In the genomic region with DNA sequence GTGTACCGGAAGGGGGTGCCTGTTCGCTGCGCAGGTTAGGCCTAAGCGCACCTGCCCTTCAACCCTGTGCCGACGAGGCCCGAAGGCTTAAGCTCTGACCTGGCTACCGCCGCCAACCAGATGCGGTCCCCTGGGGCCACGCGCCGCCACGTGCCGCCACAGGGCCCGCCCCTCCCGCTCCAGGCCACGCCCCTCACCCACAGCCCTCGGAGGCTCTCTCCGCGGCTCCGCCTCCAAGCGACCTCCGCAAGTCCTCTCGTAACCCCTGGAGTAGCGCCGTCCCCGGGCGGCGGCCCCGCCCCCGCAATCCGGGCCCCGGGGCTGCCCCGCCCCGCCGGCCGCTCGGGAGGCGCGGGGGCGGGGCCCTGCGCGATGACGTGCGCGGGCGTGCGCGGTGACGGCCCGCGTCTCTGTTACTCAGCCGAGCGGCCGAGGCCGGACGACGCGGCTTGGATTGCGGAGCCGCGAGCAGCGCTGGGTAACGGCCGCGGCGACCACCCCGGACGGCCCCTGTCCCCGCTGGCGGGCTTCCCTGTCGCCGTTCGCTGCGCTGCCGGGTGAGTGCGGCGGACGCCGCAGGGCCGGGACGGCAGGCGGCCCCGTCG, we compare ENCODE assay signal across 8 cellular contexts. TPM values are rescaled to one million over a fixed set of nuclear protein-coding genes. Genes with fewer than 3 reads are reported as not detected.
A peak's percentile ranks its signal among the peaks of the same experiment; 100 is the strongest.
DNase-seq lines count a peak whose midpoint lies in the region; ATAC-seq and TF ChIP-seq lines count a peak whose summit lies in the region.

A gene (plus strand): TSS at position 413 of the 605 bp plus-strand sequence. CDS start 94,984 bp downstream, outside the sequence.

- peak within 1 kb of the TSS; percentile 81 for H3K4me3 Mint-ChIP-seq in progenitor cell of endocrine pancreas (ENCODE audit: low read depth)

- H3K36me3 Mint-ChIP-seq in progenitor cell of endocrine pancreas (ENCODE audit: insufficient read depth): no peaks in the 10 kb centered on the region

- ATAC-seq in HG02870 (IDR thresholded peaks at IDR 0.05; ENCODE audit: unreplicated experiment) (peak; percentile 75), left cardiac atrium (peak; percentile 97 to 98), upper lobe of right lung (peak; percentile 97)

- in situ Hi-C loops in GM13977 (cut with MboI; ENCODE audit: low pct_unique_long_range_greater_than_20kb, low sequenced_read_pairs, unreplicated experiment): no loop called here

- H3K27me3 Mint-ChIP-seq in progenitor cell of endocrine pancreas: peaks cover 35% of the 10 kb centered on the region

- H3K27me3 ChIP-seq in upper lobe of right lung: no peaks in the 10 kb centered on the region

- H3K9me3 ChIP-seq in upper lobe of right lung: no peaks in the 10 kb centered on the region

- peak within 1 kb of the TSS; percentile 64 for H3K4me3 ChIP-seq in upper lobe of right lung

- intact Hi-C loops in T-helper 1 cell treated with Interleukin-12 subunit alpha and Interleukin-12 subunit beta and Interleukin-4 antibody, amounts not matched to agents 30 ng/mL and 1 ng/mL, for 36 hours (cut with micrococcal nuclease): loop anchor here (1.0 to 5.0 kb wide), 5 partner anchors 17 to 1233 kb away; a partner anchor contains a TSS
- intact Hi-C loops in left cardiac atrium (cut with DNase I): no loop called here
- intact Hi-C loops in upper lobe of right lung (cut with DNase I): no loop called here

- no peaks in the 10 kb centered on the region for H3K9me3 Mint-ChIP-seq in progenitor cell of endocrine pancreas (ENCODE audit: low read depth)

- H3K36me3 ChIP-seq in upper lobe of right lung: no peaks in the 10 kb centered on the region

- peaks cover 24% of the 10 kb centered on the region for H3K4me1 ChIP-seq in upper lobe of right lung

- H3K27ac ChIP-seq in upper lobe of right lung: peak within 1 kb of the TSS; percentile 94

- H3K27ac Mint-ChIP-seq in progenitor cell of endocrine pancreas: peak within 1 kb of the TSS; percentile 71

- peaks cover 12% of the 10 kb centered on the region for H3K4me1 Mint-ChIP-seq in progenitor cell of endocrine pancreas (ENCODE audit: low read depth)

- DNase-seq in GM13977 (ENCODE audit: low spot score) (peak; percentile 99), NCI-H146 (lab: John Stamatoyannopoulos, UW) (peak; percentile 95), amniotic epithelial cell (ENCODE audit: low read depth) (peak; percentile 83), left cardiac atrium (peak; percentile 95), progenitor cell of endocrine pancreas (ENCODE audit: low spot score, unreplicated experiment) (peak; percentile 95), upper lobe of right lung (peak; percentile 98)

- no peak for TF ChIP-seq CTCF in GM13977 (IDR thresholded peaks at IDR 0.05; ENCODE audit: extremely low read depth, insufficient read depth, missing control alignments)
- no peak for TF ChIP-seq CTCF in progenitor cell of endocrine pancreas (IDR thresholded peaks at IDR 0.05; ENCODE audit: unreplicated experiment)
- TF ChIP-seq CTCF in upper lobe of right lung (IDR thresholded peaks at IDR 0.05): no peak

RNA-seq across cellular contexts. Expression of the gene that starts here (rescaled TPM):
- 33.5 and 36.9 TPM in 2 replicates for total RNA-seq in T-helper 1 cell treated with Interleukin-12 subunit alpha and Interleukin-12 subunit beta and Interleukin-4 antibody, amounts not matched to agents 30 ng/mL and 1 ng/mL, for 36 hours
- total RNA-seq in left cardiac atrium (10 to 100 TPM; 28.1 to 29.5 TPM), progenitor cell of endocrine pancreas (69.7 and 73.4 TPM in 2 replicates), upper lobe of right lung (42.3 TPM)

Comparison
In these comparisons a context has a peak if more than half of its experiments do, and no peak if none do; other contexts are left out.
1. Peak in every context shown above with its lines: DNase-seq, ATAC-seq, H3K4me3 ChIP-seq and H3K27ac ChIP-seq.